8 cellular contexts compared by ENCODE assay signal in genomic region chr7:151342811-151343210, GRCh38. TPM values are rescaled to one million over a fixed set of nuclear protein-coding genes. Genes with fewer than 3 reads are reported as not detected.
DNase-seq lines count a peak whose midpoint lies in the region; ATAC-seq and TF ChIP-seq lines count a peak whose summit lies in the region.

No MANE protein-coding gene starts in this region.

- H3K4me3 ChIP-seq in GM12864 (ENCODE audit: low read depth, low read length) (peak overlapping the region; percentile 44), OCI-LY3 (ENCODE audit: low read length) (peak overlapping the region; percentile 86), rectal smooth muscle tissue (ENCODE audit: low read length) (peak overlapping the region; percentile 80)

- H3K27ac ChIP-seq in OCI-LY3 (ENCODE audit: low read length): peak overlapping the region; percentile 70
- H3K27ac ChIP-seq in rectal smooth muscle tissue (ENCODE audit: low read depth, low read length): no peak overlapping the region

- no peak overlapping the region for H2AFZ ChIP-seq in OCI-LY3 (ENCODE audit: low read depth, low read length)

- H3K27me3 ChIP-seq in OCI-LY3 (ENCODE audit: low read depth, low read length): no peaks in the 10 kb centered on the region
- no peaks in the 10 kb centered on the region for H3K27me3 ChIP-seq in rectal smooth muscle tissue (ENCODE audit: control insufficient read depth, insufficient read depth, low read length)

- H3K4me3 Mint-ChIP-seq in effector memory CD8-positive, alpha-beta T cell: peak overlapping the region; percentile 76 to 88

- peaks cover 8% of the 10 kb centered on the region for H3K79me2 ChIP-seq in OCI-LY3 (ENCODE audit: low read length)

- peak overlapping the region; percentile 69 to 89 for H3K27ac Mint-ChIP-seq in effector memory CD8-positive, alpha-beta T cell

- H3K36me3 Mint-ChIP-seq in effector memory CD8-positive, alpha-beta T cell (ENCODE audit: insufficient read depth): peaks cover 51% of the 10 kb centered on the region

- H3K9ac ChIP-seq in OCI-LY3 (ENCODE audit: low read length): peak overlapping the region; percentile 34
- H3K9ac ChIP-seq in rectal smooth muscle tissue (ENCODE audit: low read length): no peak overlapping the region

- H3K4me1 ChIP-seq in OCI-LY3 (ENCODE audit: low read length): peaks cover 35% of the 10 kb centered on the region
- H3K4me1 ChIP-seq in rectal smooth muscle tissue (ENCODE audit: control insufficient read depth, insufficient read depth, low read length): peaks cover 6% of the 10 kb centered on the region

- H3K4me2 ChIP-seq in OCI-LY3 (ENCODE audit: low read length): peak overlapping the region; percentile 63

- no peaks in the 10 kb centered on the region for H3K9me3 Mint-ChIP-seq in effector memory CD8-positive, alpha-beta T cell

- TF ChIP-seq CTCF in GM12864 (IDR thresholded peaks at IDR 0.05; ENCODE audit: low read depth, low read length, missing control alignments) (no peak), OCI-LY3 (IDR thresholded peaks at IDR 0.05; ENCODE audit: low read depth, low read length) (no peak)

- no peaks in the 10 kb centered on the region for H3K9me3 ChIP-seq in OCI-LY3 (ENCODE audit: insufficient read depth, low read length)

- DNase-seq in GM12864 (ENCODE audit: low read depth) (no peak), cerebellum (ENCODE audit: low spot score) (no peak), mucosa of gallbladder (ENCODE audit: low spot score) (no peak), retina (no peak)
- DNase-seq in effector memory CD8-positive, alpha-beta T cell: no peak

- H3K27me3 Mint-ChIP-seq in effector memory CD8-positive, alpha-beta T cell: no peaks in the 10 kb centered on the region

- ATAC-seq in effector memory CD8-positive, alpha-beta T cell (replicated peaks): no peak
- ATAC-seq in HG02610 (IDR thresholded peaks at IDR 0.05; ENCODE audit: unreplicated experiment): no peak

- peaks cover 5% of the 10 kb centered on the region; the same call in 1 of the 2 replicates for H4K20me1 ChIP-seq in OCI-LY3 (ENCODE audit: insufficient read depth, low read length)

- H3K4me1 Mint-ChIP-seq in effector memory CD8-positive, alpha-beta T cell (ENCODE audit: low read depth in 2 of 2): peaks cover 21 to 24% of the 10 kb centered on the region in 2 donors

- H3K36me3 ChIP-seq in OCI-LY3 (replicated peaks; ENCODE audit: low read depth, low read length) (peaks cover 24% of the 10 kb centered on the region), rectal smooth muscle tissue (ENCODE audit: control insufficient read depth, insufficient read depth, low read length) (peaks cover 8% of the 10 kb centered on the region)

RNA-seq across cellular contexts. Expression of gene NUB1, which starts 1.2 kb away (rescaled TPM):
- 29.6 TPM for total RNA-seq in cerebellum
- 52.4 TPM for total RNA-seq in mucosa of gallbladder
